Comparison of ENCODE assay signal across 10 cellular contexts in genomic region chr12:1630827-1631591, GRCh38. TPM values are rescaled to one million over a fixed set of nuclear protein-coding genes. Genes with fewer than 3 reads are reported as not detected.
DNase-seq lines count a peak whose midpoint lies in the region; ATAC-seq, FAIRE-seq and TF ChIP-seq lines count a peak whose summit lies in the region.
"Had no signal": no experiment of that assay in that cellular context is flagged by ENCODE, and none has a peak within 500 bp of the region (broad histone marks: within the 10 kb centered on the region; RNA-seq: fewer than 3 reads in every experiment).

No MANE protein-coding gene starts in this region.

- no peaks in the 10 kb centered on the region for H3K9me2 ChIP-seq in Karpas-422 (replicated peaks; ENCODE audit: insufficient read depth, low read length)

- no peaks in the 10 kb centered on the region for H4K20me1 ChIP-seq in Karpas-422 (ENCODE audit: insufficient read depth, low read depth, low read length)

- H3K36me3 ChIP-seq in cardiac muscle cell (peaks cover 8% of the 10 kb centered on the region), Karpas-422 (ENCODE audit: insufficient read depth, low read length) (no peaks in the 10 kb centered on the region)

- H3K4me3 ChIP-seq in cardiac muscle cell (peak overlapping the region; percentile 26), retinal pigment epithelial cell (ENCODE audit: low read length) (peak overlapping the region; percentile 47), Karpas-422 (ENCODE audit: low read length) (no peak overlapping the region)

- H3K9me3 ChIP-seq in cardiac muscle cell (ENCODE audit: low read depth), result no peaks in the 10 kb centered on the region
- H3K9me3 ChIP-seq in Karpas-422 (ENCODE audit: low read length), result no peaks in the 10 kb centered on the region

- H3K4me2 ChIP-seq in Karpas-422 (ENCODE audit: low read depth, low read length, poor library complexity, severe bottlenecking), result no peak overlapping the region

- no peaks in the 10 kb centered on the region for H3K79me2 ChIP-seq in Karpas-422 (ENCODE audit: low read length)

- H3K4me1 ChIP-seq in cardiac muscle cell (ENCODE audit: low read depth), result peaks cover 34% of the 10 kb centered on the region
- peaks cover 24% of the 10 kb centered on the region for H3K4me1 ChIP-seq in Karpas-422 (ENCODE audit: low read length)

- H2AFZ ChIP-seq in Karpas-422 (ENCODE audit: low read length), result no peak overlapping the region

- H3K27ac ChIP-seq in cardiac muscle cell (no peak overlapping the region), Karpas-422 (ENCODE audit: low read length) (no peak overlapping the region)

- ATAC-seq in GM18502 (IDR thresholded peaks at IDR 0.05; ENCODE audit: poor library complexity, unreplicated experiment), result no peak

- no peak for TF ChIP-seq CTCF in cardiac muscle cell (IDR thresholded peaks at IDR 0.05; ENCODE audit: low read depth, low read length)
- peak; percentile 16 for TF ChIP-seq CTCF in retinal pigment epithelial cell (conservative IDR thresholded peaks at IDR 0.05; ENCODE audit: low read depth, low read length)

- H3K9ac ChIP-seq in Karpas-422 (ENCODE audit: low read length), result no peak overlapping the region

- DNase-seq in GM18507 (ENCODE audit: extremely low spot score, insufficient read length, low read depth) (no peak), T1000 (lab: John Stamatoyannopoulos, UW) (peak; percentile 18), cardiac muscle cell (ENCODE audit: low read depth in 1 of 2, low spot score in 1 of 2) (peak; percentile 47 to 60), retinal pigment epithelial cell (ENCODE audit: low read depth) (no peak), midbrain (lab: John Stamatoyannopoulos, UW) (no peak), Karpas-422 (no peak)
- DNase-seq in activated CD8-positive, alpha-beta memory T cell treated with anti-CD3 and anti-CD28 coated beads, Interleukin-2, amount 50 U/mL, for 48 hours, result no peak
- DNase-seq: cortex of kidney, RPMI8226 had no signal

- H3K27me3 ChIP-seq in cardiac muscle cell (peaks cover 9% of the 10 kb centered on the region), Karpas-422 (ENCODE audit: low read length) (no peaks in the 10 kb centered on the region)

- peak; percentile 12 for FAIRE-seq in GM18507 (lab: Jason Lieb, UNC)

RNA-seq across cellular contexts. Expression of gene WNT5B, which starts 2.0 kb away (rescaled TPM):
- 152 and 206 TPM in 2 replicates for total RNA-seq in cardiac muscle cell
- polyA plus RNA-seq in cardiac muscle cell, result 170 and 240 TPM in 2 replicates
- not detected in 2 replicates for total RNA-seq in Karpas-422 (2014; rRNA removed; shearing (Covaris generic); ENCODE audit: low replicate concordance)

RNA-seq across cellular contexts. Expression of gene FBXL14, which starts 36.6 kb away (rescaled TPM):
- total RNA-seq in cardiac muscle cell, result 22.4 and 27.8 TPM in 2 replicates
- polyA plus RNA-seq in cardiac muscle cell, result 17.8 and 34.3 TPM in 2 replicates
- 29.0 and 62.5 TPM in 2 replicates for total RNA-seq in Karpas-422 (2014; rRNA removed; shearing (Covaris generic); ENCODE audit: low replicate concordance)

RNA-seq across cellular contexts. Expression of gene ADIPOR2, which starts 59.9 kb away (rescaled TPM):
- 25.0 and 25.7 TPM in 2 replicates for total RNA-seq in cardiac muscle cell
- 5.8 and 7.1 TPM in 2 replicates for polyA plus RNA-seq in cardiac muscle cell
- total RNA-seq in Karpas-422 (2014; rRNA removed; shearing (Covaris generic); ENCODE audit: low replicate concordance), result 26.6 and 34.7 TPM in 2 replicates

Comparison
In these comparisons a context has a peak if more than half of its experiments do, and no peak if none do; other contexts are left out.
1. DNase-seq: peak in T1000 (single experiment) and cardiac muscle cell (2 of 2); none in GM18507 (single experiment), retinal pigment epithelial cell (single experiment), midbrain (single experiment), Karpas-422 (single experiment) and activated CD8-positive, alpha-beta memory T cell treated with anti-CD3 and anti-CD28 coated beads, Interleukin-2, amount 50 U/mL, for 48 hours (single experiment).
2. RNA of gene WNT5B, which starts 2.0 kb away (total RNA-seq): 152 to 206 TPM in cardiac muscle cell; not detected in Karpas-422; every median in the first group is over 100 times any median in the second.